ENCODE assay signal across 20 cellular contexts in the genomic region with DNA sequence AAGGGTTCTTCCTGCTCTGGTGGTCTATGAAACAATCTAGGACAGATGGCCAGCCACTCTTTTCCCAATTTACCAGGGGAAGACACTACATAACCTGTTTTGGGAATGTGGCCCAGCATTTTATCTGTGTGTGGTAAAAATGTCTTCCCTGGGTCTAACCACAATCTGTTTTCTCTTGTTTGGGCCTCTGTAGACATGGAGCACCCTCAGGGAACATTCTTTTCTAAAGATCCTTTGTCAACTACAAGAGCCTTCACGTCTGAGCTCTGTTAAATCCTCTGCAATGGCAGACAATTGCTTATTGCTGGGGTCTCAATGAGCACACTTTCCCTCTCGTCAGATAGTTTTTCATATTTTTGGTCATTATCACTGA. TPM values are rescaled to one million over a fixed set of nuclear protein-coding genes. Genes with fewer than 3 reads are reported as not detected.
DNase-seq lines count a peak whose midpoint lies in the region; ATAC-seq, FAIRE-seq and TF ChIP-seq lines count a peak whose summit lies in the region.
"Had no signal": no experiment of that assay in that cellular context is flagged by ENCODE, and none has a peak within 500 bp of the region (broad histone marks: within the 10 kb centered on the region; RNA-seq: fewer than 3 reads in every experiment).

No MANE protein-coding gene starts in this region.

- H2BK120ac ChIP-seq in trophoblast cell (ENCODE audit: insufficient read depth, low read length, poor library complexity) = peak overlapping the region; percentile 37

- no peak overlapping the region for H4K12ac ChIP-seq in trophoblast cell (ENCODE audit: low read depth, low read length)

- no peak overlapping the region for H4K8ac ChIP-seq in trophoblast cell (ENCODE audit: low read depth, low read length)

- TF ChIP-seq POLR2A in endothelial cell of umbilical vein (IDR thresholded peaks at IDR 0.05; ENCODE audit: low read depth, low read length) = no peak

- H3K4me3 Mint-ChIP-seq in naive thymus-derived CD8-positive, alpha-beta T cell = no peak overlapping the region
- H3K4me3 Mint-ChIP-seq: activated CD4-positive, alpha-beta T cell treated with anti-CD3 and anti-CD28 coated beads for 36 hours; activated naive CD8-positive, alpha-beta T cell treated with anti-CD3 and anti-CD28 coated beads, Interleukin-2, amount 10 ng/mL, durations not matched to agents 7 days and 5 days; CD4-positive, alpha-beta T cell; neural crest cell had no signal

- H3K36me3 ChIP-seq in GM23248 (ENCODE audit: low read depth) = no peaks in the 10 kb centered on the region
- H3K36me3 ChIP-seq in endothelial cell of umbilical vein (ENCODE audit: control insufficient read depth in 2 of 2, extremely low read depth in 1 of 2, insufficient read depth in 2 of 2, low read length in 2 of 2) = no peaks in the 10 kb centered on the region
- H3K36me3 ChIP-seq in trophoblast cell (ENCODE audit: control insufficient read depth in 1 of 2, insufficient read depth in 2 of 2, low read length in 2 of 2) = peaks cover 0 to 3% of the 10 kb centered on the region in 2 experiments
- no peaks in the 10 kb centered on the region for H3K36me3 ChIP-seq in Karpas-422 (ENCODE audit: insufficient read depth, low read length)
- H3K36me3 ChIP-seq: esophagus muscularis mucosa, tibial artery had no signal

- H3K4me3 ChIP-seq in GM23248 (no peak overlapping the region), endothelial cell of umbilical vein (replicated peaks in 1 of 3; ENCODE audit: insufficient read depth in 1 of 3, low read depth in 1 of 3, low read length in 3 of 3) (no peak overlapping the region), trophoblast cell (ENCODE audit: low read depth, low read length) (no peak overlapping the region), Karpas-422 (ENCODE audit: low read length) (no peak overlapping the region)
- H3K4me3 ChIP-seq: esophagus muscularis mucosa, tibial artery had no signal

- H2AFZ ChIP-seq in GM23248 = no peak overlapping the region
- H2AFZ ChIP-seq in endothelial cell of umbilical vein (ENCODE audit: low read depth, low read length) = no peak overlapping the region
- no peak overlapping the region for H2AFZ ChIP-seq in trophoblast cell (ENCODE audit: insufficient read depth, low read length, poor library complexity)
- no peak overlapping the region for H2AFZ ChIP-seq in Karpas-422 (ENCODE audit: low read length)

- peaks cover 11% of the 10 kb centered on the region for H3K79me1 ChIP-seq in trophoblast cell (ENCODE audit: low read length)

- in situ Hi-C loops in GM23248 (cut with MboI) = no loop called here

- POLR2A ChIA-PET in endothelial cell of umbilical vein (lab: Charles Lee) = no interaction called here
- POLR2A ChIA-PET in naive thymus-derived CD8-positive, alpha-beta T cell (lab: Charles Lee) = no interaction called here

- no peaks in the 10 kb centered on the region for H3K4me1 Mint-ChIP-seq in naive thymus-derived CD8-positive, alpha-beta T cell
- H3K4me1 Mint-ChIP-seq: activated naive CD8-positive, alpha-beta T cell treated with anti-CD3 and anti-CD28 coated beads, Interleukin-2, amount 10 ng/mL, durations not matched to agents 7 days and 5 days had no signal

- no peak overlapping the region for H2AK5ac ChIP-seq in trophoblast cell (ENCODE audit: low read length)

- no peak for ATAC-seq in naive thymus-derived CD8-positive, alpha-beta T cell
- ATAC-seq in HG03432 (IDR thresholded peaks at IDR 0.05; ENCODE audit: unreplicated experiment) = no peak
- no peak for ATAC-seq in esophagus mucosa
- ATAC-seq: HepG2 had no signal

- H3F3A ChIP-seq in GM23248 (ENCODE audit: insufficient read depth) = peaks cover 25% of the 10 kb centered on the region

- intact Hi-C loops in endothelial cell of umbilical vein (cut with micrococcal nuclease) = loop anchor here (1.0 to 2.0 kb wide), 8 partner anchors 18 to 124 kb away; no protein-coding TSS in a partner anchor

- H3K9me3 ChIP-seq in GM23248 (ENCODE audit: low read depth) (no peaks in the 10 kb centered on the region), endothelial cell of umbilical vein (replicated peaks; ENCODE audit: control insufficient read depth, insufficient read depth, low read length) (no peaks in the 10 kb centered on the region), trophoblast cell (ENCODE audit: insufficient read depth, low read depth, low read length) (no peaks in the 10 kb centered on the region), Karpas-422 (ENCODE audit: low read length) (no peaks in the 10 kb centered on the region)
- H3K9me3 ChIP-seq: esophagus muscularis mucosa, tibial artery had no signal

- no peak overlapping the region for H3K27ac Mint-ChIP-seq in naive thymus-derived CD8-positive, alpha-beta T cell
- H3K27ac Mint-ChIP-seq: activated CD4-positive, alpha-beta T cell treated with anti-CD3 and anti-CD28 coated beads for 36 hours; activated naive CD8-positive, alpha-beta T cell treated with anti-CD3 and anti-CD28 coated beads, Interleukin-2, amount 10 ng/mL, durations not matched to agents 7 days and 5 days; CD4-positive, alpha-beta T cell; T-helper 1 cell treated with Interleukin-12 subunit alpha and Interleukin-12 subunit beta and Interleukin-4 antibody, amounts not matched to agents 30 μg/mL and 1 μg/mL, for 36 hours had no signal

- FAIRE-seq in RCC 7860 (lab: Jason Lieb, UNC) (no peak), endothelial cell of umbilical vein (lab: Jason Lieb, UNC) (no peak)

- H3K4me2 ChIP-seq in GM23248 (ENCODE audit: unreplicated experiment) = peak overlapping the region; percentile 28
- H3K4me2 ChIP-seq in endothelial cell of umbilical vein (ENCODE audit: insufficient read depth, low read length) = peak overlapping the region; percentile 57
- no peak overlapping the region for H3K4me2 ChIP-seq in trophoblast cell (ENCODE audit: low read length)
- H3K4me2 ChIP-seq in Karpas-422 (ENCODE audit: low read depth, low read length, poor library complexity, severe bottlenecking) = no peak overlapping the region

- no peak overlapping the region for H3K9ac ChIP-seq in GM23248
- peak overlapping the region; percentile 61 for H3K9ac ChIP-seq in endothelial cell of umbilical vein (replicated peaks; ENCODE audit: extremely low read depth, insufficient read depth, low read length)
- H3K9ac ChIP-seq in trophoblast cell (ENCODE audit: low read length) = no peak overlapping the region
- no peak overlapping the region for H3K9ac ChIP-seq in Karpas-422 (ENCODE audit: low read length)

- no peak for TF ChIP-seq CTCF in endothelial cell of umbilical vein (IDR thresholded peaks at IDR 0.05; ENCODE audit: extremely low read depth in 1 of 2, insufficient read depth in 1 of 2, low read depth in 1 of 2, low read length in 2 of 2)

- CTCF ChIA-PET in endothelial cell of umbilical vein (lab: Charles Lee) = interaction anchor here (0.9 to 3.6 kb wide), 7 partner anchors 18 to 160 kb away, joined by 3 to 19 read pairs (median 4); no protein-coding TSS in a partner anchor

- H3K36me3 Mint-ChIP-seq in naive thymus-derived CD8-positive, alpha-beta T cell = no peaks in the 10 kb centered on the region
- H3K36me3 Mint-ChIP-seq: activated naive CD8-positive, alpha-beta T cell treated with anti-CD3 and anti-CD28 coated beads, Interleukin-2, amount 10 ng/mL, durations not matched to agents 7 days and 5 days had no signal

- H3K27me3 Mint-ChIP-seq in naive thymus-derived CD8-positive, alpha-beta T cell = peaks cover 0 to 2% (median 0%) of the 10 kb centered on the region in 5 donors
- H3K27me3 Mint-ChIP-seq: activated naive CD8-positive, alpha-beta T cell treated with anti-CD3 and anti-CD28 coated beads, Interleukin-2, amount 10 ng/mL, durations not matched to agents 7 days and 5 days had no signal

- H2BK5ac ChIP-seq in trophoblast cell (ENCODE audit: low read depth, low read length, poor library complexity) = peak overlapping the region; percentile 82

- no peak overlapping the region for H3K18ac ChIP-seq in trophoblast cell (ENCODE audit: low read length)

- H3K27ac ChIP-seq in GM23248 = peak overlapping the region; percentile 61
- H3K27ac ChIP-seq in endothelial cell of umbilical vein (ENCODE audit: insufficient read depth, low read depth, low read length) = peak overlapping the region; percentile 94
- peak overlapping the region; percentile 90 for H3K27ac ChIP-seq in trophoblast cell (ENCODE audit: low read depth, low read length)
- no peak overlapping the region for H3K27ac ChIP-seq in Karpas-422 (ENCODE audit: low read length)
- H3K27ac ChIP-seq: esophagus muscularis mucosa, tibial artery had no signal

- WGBS in GM23248 (ENCODE audit: low coverage in 1 of 2, low lambda C conversion rate in 2 of 2, missing lambda C conversion rate in 2 of 2), 2 experiments = 72 to 80% methylated on average over 2 of the region's 2 CpGs
- no CpG with 5 or more reads among the region's 2 CpGs for WGBS in trophoblast cell (ENCODE audit: extremely low coverage, insufficient coverage, insufficient read length)

- no peak overlapping the region for H4K91ac ChIP-seq in trophoblast cell (ENCODE audit: low read depth, low read length)

- H3K14ac ChIP-seq in trophoblast cell (ENCODE audit: low read length) = no peak overlapping the region

- H3K4me1 ChIP-seq in GM23248 (ENCODE audit: insufficient read depth) (peaks cover 42% of the 10 kb centered on the region), endothelial cell of umbilical vein (ENCODE audit: control insufficient read depth, extremely low read depth, insufficient read depth, low read length) (peaks cover 49% of the 10 kb centered on the region), trophoblast cell (ENCODE audit: control insufficient read depth in 1 of 2, insufficient read depth in 2 of 2, low read length in 2 of 2) (peaks cover 3 to 21% of the 10 kb centered on the region in 2 experiments), Karpas-422 (ENCODE audit: low read length) (no peaks in the 10 kb centered on the region)

- H4K20me1 ChIP-seq in GM23248 (ENCODE audit: insufficient read depth) (no peaks in the 10 kb centered on the region), endothelial cell of umbilical vein (replicated peaks; ENCODE audit: control insufficient read depth, extremely low read depth, insufficient read depth, low read length) (no peaks in the 10 kb centered on the region), Karpas-422 (ENCODE audit: insufficient read depth, low read depth, low read length) (no peaks in the 10 kb centered on the region)

- DNase-seq in GM23248 (peak; percentile 15), RCC 7860 (ENCODE audit: low spot score) (peak; percentile 4), endothelial cell of umbilical vein (ENCODE audit: low read depth, low spot score) (no peak), trophoblast cell (peak; percentile 7 to 66), Karpas-422 (no peak)
- DNase-seq in naive thymus-derived CD8-positive, alpha-beta T cell = no peak
- DNase-seq: activated naive CD8-positive, alpha-beta T cell treated with anti-CD3 and anti-CD28 coated beads, Interleukin-2, amount 10 ng/mL, durations not matched to agents 7 days and 5 days; CD4-positive, alpha-beta T cell; NCI-H1417; NCI-H345; right cardiac atrium; stimulated activated CD4-positive, alpha-beta T cell treated with anti-CD3 and anti-CD28 coated beads, Interleukin-4, amount 100 ng/mL, for 1 hour; tibial artery had no signal

- dilution Hi-C loops in endothelial cell of umbilical vein (cut with MboI; ENCODE audit: extremely low pct_ligation_motif_present, low sequenced_read_pairs) = no loop called here

- peak overlapping the region; percentile 26 for H2BK12ac ChIP-seq in trophoblast cell (ENCODE audit: low read length)

- H3K9me1 ChIP-seq in endothelial cell of umbilical vein (replicated peaks; ENCODE audit: control insufficient read depth, extremely low read depth, insufficient read depth, low read length) = no peaks in the 10 kb centered on the region

- TSS peak; percentile 92 for BruUV-seq in endothelial cell of umbilical vein (replicated peaks; lab: Mats Ljungman, UMichigan)

- H3K23ac ChIP-seq in trophoblast cell (ENCODE audit: low read length) = no peak overlapping the region

- no peaks in the 10 kb centered on the region for H3K9me2 ChIP-seq in GM23248 (ENCODE audit: insufficient read depth)
- no peaks in the 10 kb centered on the region for H3K9me2 ChIP-seq in Karpas-422 (replicated peaks; ENCODE audit: insufficient read depth, low read length)

- no peak overlapping the region for H3K4ac ChIP-seq in trophoblast cell (ENCODE audit: low read depth, low read length)

- H3K9me3 Mint-ChIP-seq in naive thymus-derived CD8-positive, alpha-beta T cell = no peaks in the 10 kb centered on the region
- H3K9me3 Mint-ChIP-seq: activated naive CD8-positive, alpha-beta T cell treated with anti-CD3 and anti-CD28 coated beads, Interleukin-2, amount 10 ng/mL, durations not matched to agents 7 days and 5 days; CD4-positive, alpha-beta T cell; T-helper 1 cell treated with Interleukin-12 subunit alpha and Interleukin-12 subunit beta and Interleukin-4 antibody, amounts not matched to agents 30 μg/mL and 1 μg/mL, for 36 hours had no signal

- no peaks in the 10 kb centered on the region for H3K27me3 ChIP-seq in GM23248 (replicated peaks; ENCODE audit: insufficient read depth)
- H3K27me3 ChIP-seq in endothelial cell of umbilical vein (ENCODE audit: control insufficient read depth in 2 of 2, insufficient read depth in 2 of 2, low read length in 2 of 2) = no peaks in the 10 kb centered on the region
- no peaks in the 10 kb centered on the region for H3K27me3 ChIP-seq in trophoblast cell (ENCODE audit: insufficient read depth, low read length)
- H3K27me3 ChIP-seq in Karpas-422 (ENCODE audit: low read length) = 0 out of 2 replicates have a peak, but pooled peaks cover 3% of the 10 kb centered on the region
- H3K27me3 ChIP-seq: esophagus muscularis mucosa, tibial artery had no signal

- H3K79me2 ChIP-seq in GM23248 (ENCODE audit: insufficient read depth) (no peaks in the 10 kb centered on the region), endothelial cell of umbilical vein (ENCODE audit: control insufficient read depth, insufficient read depth, low read length) (no peaks in the 10 kb centered on the region), trophoblast cell (ENCODE audit: control insufficient read depth, insufficient read depth, low read length, poor library complexity) (no peaks in the 10 kb centered on the region), Karpas-422 (ENCODE audit: low read length) (no peaks in the 10 kb centered on the region)

RNA-seq across cellular contexts. Expression of gene PLAC1, which starts 35.5 kb away (rescaled TPM):
- 0.63 TPM in 1 of 2 replicates, not detected in the other for total RNA-seq in GM23248 (2014; rRNA removed; shearing (Covaris generic))
- polyA plus RNA-seq in GM23248 (2016; fragmentation: Nextera tagmentation; extraction: Ambion mirVana) (not detected in 2 replicates), endothelial cell of umbilical vein (2.4 and 2.8 TPM in 2 replicates)
- total RNA-seq in endothelial cell of umbilical vein (0.58 and 0.81 TPM in 2 replicates), esophagus mucosa (not detected)
- polyA plus RNA-seq in endothelial cell of umbilical vein (2011; cell fraction: cytosol; rRNA removed) = 1.6 and 2.1 TPM in 2 replicates
- polyA plus RNA-seq in endothelial cell of umbilical vein (2011; cell fraction: nucleus; rRNA removed) = 0.74 and 0.78 TPM in 2 replicates
- 0.54 and 0.56 TPM in 2 replicates for polyA plus RNA-seq in endothelial cell of umbilical vein (2012)
- 0.40 and 1.8 TPM in 2 replicates for polyA minus RNA-seq in endothelial cell of umbilical vein
- not detected for polyA minus RNA-seq in endothelial cell of umbilical vein (2011; cell fraction: cytosol; rRNA and poly(A)+ RNA removed)
- polyA minus RNA-seq in endothelial cell of umbilical vein (2011; cell fraction: nucleus; rRNA and poly(A)+ RNA removed) = 0.38 TPM in 1 of 2 replicates, not detected in the other
- polyA plus RNA-seq in trophoblast cell (2013) = 0.37 and 0.41 TPM in 2 replicates
- total RNA-seq in naive thymus-derived CD8-positive, alpha-beta T cell = not detected
- polyA plus RNA-seq in naive thymus-derived CD8-positive, alpha-beta T cell = not detected
- not detected in 2 replicates for total RNA-seq in Karpas-422 (2014; rRNA removed; shearing (Covaris generic); ENCODE audit: low replicate concordance)
- total RNA-seq: activated naive CD8-positive, alpha-beta T cell treated with anti-CD3 and anti-CD28 coated beads, Interleukin-2, amount 10 ng/mL, durations not matched to agents 7 days and 5 days; CD4-positive, alpha-beta T cell; esophagus muscularis mucosa; neural crest cell; right cardiac atrium had no signal
- polyA plus RNA-seq: right cardiac atrium had no signal

Comparison
In these comparisons a context has a peak if more than half of its experiments do, and no peak if none do; other contexts are left out.
1. DNase-seq: peak in GM23248 (single experiment), RCC 7860 (single experiment) and trophoblast cell (2 of 2); none in endothelial cell of umbilical vein (single experiment), naive thymus-derived CD8-positive, alpha-beta T cell (0 of 10) and Karpas-422 (single experiment).
2. H3K4me2 ChIP-seq: peak in GM23248 (single experiment) and endothelial cell of umbilical vein (single experiment); none in trophoblast cell (single experiment) and Karpas-422 (single experiment).